In genomic region chr2:178247255-178247654, GRCh38 we compare ENCODE assay signal across 24 cellular contexts. TPM values are rescaled to one million over a fixed set of nuclear protein-coding genes. Genes with fewer than 3 reads are reported as not detected.
"Had no signal": no experiment of that assay in that cellular context is flagged by ENCODE, and none has a peak within 500 bp of the region (broad histone marks: within the 10 kb centered on the region; RNA-seq: fewer than 3 reads in every experiment).

No MANE protein-coding gene starts in this region.

- H3K9me3 ChIP-seq: ascending aorta, heart left ventricle, lower lobe of right lung, neutrophil, spleen, tibial nerve had no signal

- H3K27me3 ChIP-seq: ascending aorta, brain microvascular endothelial cell, heart left ventricle, neutrophil, spleen, tibial nerve had no signal

- H3K4me3 ChIP-seq: ascending aorta, heart left ventricle, lower lobe of right lung, spleen, tibial nerve had no signal

- H3K36me3 ChIP-seq: ascending aorta, brain microvascular endothelial cell, heart left ventricle, lower lobe of right lung, neutrophil, spleen, tibial nerve had no signal

- DNase-seq: activated CD4-positive, alpha-beta memory T cell treated with anti-CD3 and anti-CD28 coated beads, Interleukin-2, amount 10 ng/mL, durations not matched to agents 7 days and 5 days; activated CD4-positive, alpha-beta T cell treated with anti-CD3 and anti-CD28 coated beads, Interleukin-2, amount 10 ng/mL, durations not matched to agents 24 days and 14 days; activated CD4-positive, CD25-positive, alpha-beta regulatory T cell treated with anti-CD3 and anti-CD28 coated beads, Interleukin-2, amount 50 U/mL, for 72 hours; activated CD8-positive, alpha-beta memory T cell treated with anti-CD3 and anti-CD28 coated beads, Interleukin-2, amount 50 U/mL, for 48 hours; activated gamma-delta T cell; activated naive CD4-positive, alpha-beta T cell treated with anti-CD3 and anti-CD28 coated beads, Interleukin-2, amount 10 ng/mL, durations not matched to agents 7 days and 5 days; activated naive CD8-positive, alpha-beta T cell treated with anti-CD3 and anti-CD28 coated beads, Interleukin-2, amount 10 ng/mL, durations not matched to agents 7 days and 5 days; activated T-cell treated with anti-CD3 and anti-CD28 coated beads, Interleukin-2, amount 50 U/mL, for 24 hours; brain microvascular endothelial cell; caudate nucleus; foreskin fibroblast; heart left ventricle; hypothalamus; immature natural killer cell; kidney; lower lobe of right lung; mesendoderm; nephron progenitor cell; spleen; stimulated activated naive CD4-positive, alpha-beta T cell treated with Interleukin-2 at 50 U/mL for 16 hours; T-helper 2 cell had no signal

- H3K27ac ChIP-seq: ascending aorta, brain microvascular endothelial cell, lower lobe of right lung, neutrophil, spleen, tibial nerve had no signal

- H3K4me1 ChIP-seq: ascending aorta had no signal

- ATAC-seq: lower lobe of right lung had no signal

RNA-seq across cellular contexts. Expression of gene OSBPL6, which starts 52.9 kb away (rescaled TPM):
- polyA plus RNA-seq: immature natural killer cell had no signal
